8 cellular contexts compared by ENCODE assay signal in the genomic region with DNA sequence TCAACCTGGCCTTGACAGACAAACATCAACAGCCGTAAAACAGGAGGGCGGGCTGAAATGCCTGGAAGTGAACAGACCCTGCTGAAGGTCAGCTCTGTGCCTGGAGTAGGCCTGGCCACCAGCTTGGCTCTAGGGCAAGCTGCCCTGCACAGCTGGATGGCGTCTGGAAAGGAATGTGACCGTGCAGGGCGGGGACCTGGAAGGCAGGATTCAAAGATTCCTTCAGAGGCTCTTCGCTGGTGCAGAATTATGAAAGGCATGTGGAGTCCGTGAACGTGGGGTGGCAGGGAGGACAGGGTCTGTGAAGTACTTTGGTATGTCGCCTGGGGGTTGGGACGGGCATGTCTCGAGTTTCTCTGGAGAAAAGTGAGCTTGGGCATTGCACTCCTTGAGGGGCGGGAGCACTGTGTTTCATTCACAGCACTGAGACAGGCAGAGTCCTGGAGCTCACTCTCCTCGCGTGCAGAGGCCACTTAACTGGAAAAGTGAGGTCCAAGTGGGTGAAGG. TPM values are rescaled to one million over a fixed set of nuclear protein-coding genes. Genes with fewer than 3 reads are reported as not detected.
DNase-seq lines count a peak whose midpoint lies in the region; ATAC-seq and TF ChIP-seq lines count a peak whose summit lies in the region.

No MANE protein-coding gene starts in this region.

- intact Hi-C loops in MCF 10A (cut with micrococcal nuclease): no loop called here
- intact Hi-C loops in transverse colon (cut with DNase I; ENCODE audit: low total_unique reads): no loop called here

- H3K27me3 ChIP-seq in HUES48 (ENCODE audit: control insufficient read depth, insufficient read depth, low read length) (no peaks in the 10 kb centered on the region), lung (ENCODE audit: control insufficient read depth, insufficient read depth) (no peaks in the 10 kb centered on the region), transverse colon (no peaks in the 10 kb centered on the region)

- TF ChIP-seq CTCF in AG09309 (IDR thresholded peaks at IDR 0.05; ENCODE audit: control insufficient read depth, insufficient read depth, low read depth, low read length, missing control alignments) (no peak), MCF 10A (IDR thresholded peaks at IDR 0.05; ENCODE audit: unreplicated experiment) (no peak), lung (IDR thresholded peaks at IDR 0.05; ENCODE audit: control extremely low read depth, extremely low read depth) (no peak), transverse colon (IDR thresholded peaks at IDR 0.05) (no peak)

- TF ChIP-seq POLR2A in transverse colon (IDR thresholded peaks at IDR 0.05): no peak

- H3K27ac Mint-ChIP-seq in MCF 10A (ENCODE audit: low read depth, unreplicated experiment): peak overlapping the region; percentile 95

- H3K36me3 Mint-ChIP-seq in MCF 10A (ENCODE audit: insufficient read depth, unreplicated experiment): peaks cover 25% of the 10 kb centered on the region

- H3K4me3 ChIP-seq in AG09309 (ENCODE audit: control insufficient read depth, low read depth, low read length): peak overlapping the region; percentile 55
- H3K4me3 ChIP-seq in HUES48 (ENCODE audit: low read depth, low read length): peak overlapping the region; percentile 88
- H3K4me3 ChIP-seq in lung: peak overlapping the region; percentile 93
- H3K4me3 ChIP-seq in transverse colon: peak overlapping the region; percentile 50 to 99 (median 69)

- DNase-seq in AG09309 (ENCODE audit: low read depth) (no peak), MCF 10A (ENCODE audit: unreplicated experiment) (no peak), lung (ENCODE audit: low spot score) (peak; percentile 73), transverse colon (peak; percentile 58), HPDE6-E6E7 (ENCODE audit: extremely low spot score) (no peak), NCI-H1092 treated with DMSO at 0.1 percent for 48 hours (lab: John Stamatoyannopoulos, UW) (no peak)

- H3K27ac ChIP-seq in HUES48 (ENCODE audit: low read depth, low read length): no peak overlapping the region
- peak overlapping the region; percentile 69 to 90 for H3K27ac ChIP-seq in lung (ENCODE audit: low read depth in 1 of 2, low read length in 1 of 2)
- peak overlapping the region; percentile 88 to 98 (median 92) for H3K27ac ChIP-seq in transverse colon

- in situ Hi-C loops in transverse colon (cut with MboI; ENCODE audit: low pct_ligation_motif_present in 1 of 4, low pct_unique_long_range_greater_than_20kb in 1 of 4, low sequenced_read_pairs in 3 of 4): no loop called here

- H3K4me3 Mint-ChIP-seq in MCF 10A (ENCODE audit: unreplicated experiment): peak overlapping the region; percentile 95

- H3K4me1 Mint-ChIP-seq in MCF 10A (ENCODE audit: insufficient read depth, unreplicated experiment): peaks cover 22% of the 10 kb centered on the region

- H3K36me3 ChIP-seq in HUES48 (ENCODE audit: control insufficient read depth, insufficient read depth, low read length) (peaks cover 7% of the 10 kb centered on the region; the same call in 1 of the 2 replicates), lung (ENCODE audit: control insufficient read depth in 2 of 2, insufficient read depth in 2 of 2, low read length in 2 of 2) (peaks cover 4 to 14% of the 10 kb centered on the region in 2 donors), transverse colon (peaks cover 0 to 5% (median 0%) of the 10 kb centered on the region in 4 donors)

- no peak for TF ChIP-seq EP300 in transverse colon (IDR thresholded peaks at IDR 0.05; ENCODE audit: low read depth)

- H3K9ac ChIP-seq in HUES48 (ENCODE audit: low read depth, low read length): no peak overlapping the region

- H3K27me3 Mint-ChIP-seq in MCF 10A (ENCODE audit: insufficient read depth, unreplicated experiment): no peaks in the 10 kb centered on the region

- WGBS in lung, 2 donors: 31 to 64% methylated on average over 14 of the region's 14 CpGs
- 8% methylated on average over 14 of the region's 14 CpGs; no CpG with 5 or more reads in 1 of the 2 donors for WGBS in transverse colon (ENCODE audit: low coverage in 1 of 2), 2 donors

- BruUV-seq in MCF 10A (replicated peaks; lab: Mats Ljungman, UMichigan): no TSS peak

- H3K4me1 ChIP-seq in HUES48 (ENCODE audit: control insufficient read depth, insufficient read depth, low read length) (peaks cover 9% of the 10 kb centered on the region), lung (ENCODE audit: control insufficient read depth in 2 of 2, insufficient read depth in 2 of 2, low read length in 2 of 2) (peaks cover 2 to 14% of the 10 kb centered on the region in 2 donors), transverse colon (peaks cover 34 to 68% (median 55%) of the 10 kb centered on the region in 4 donors)

- H3K9me3 ChIP-seq in HUES48 (ENCODE audit: control insufficient read depth, insufficient read depth, low read length) (no peaks in the 10 kb centered on the region), lung (ENCODE audit: control insufficient read depth in 2 of 2, insufficient read depth in 1 of 2, low read length in 1 of 2) (no peaks in the 10 kb centered on the region), transverse colon (no peaks in the 10 kb centered on the region)

- CTCF ChIA-PET in MCF 10A (lab: Yijun Ruan, JAX): interaction anchor here (0.5 to 19.1 kb wide), 10 partner anchors 9 to 476 kb away, joined by 3 to 286 read pairs (median 4); a partner anchor contains a TSS

- POLR2A ChIA-PET in MCF 10A (lab: Yijun Ruan, JAX): interaction anchor here (0.5 to 7.3 kb wide), 22 partner anchors 9 to 457 kb away, joined by 3 to 103 read pairs (median 5); a partner anchor contains a TSS

- H3K9me3 Mint-ChIP-seq in MCF 10A (ENCODE audit: unreplicated experiment): no peaks in the 10 kb centered on the region

- ATAC-seq in lung (ENCODE audit: insufficient read depth, low FRiP score) (no peak), HG03521 (IDR thresholded peaks at IDR 0.05; ENCODE audit: unreplicated experiment) (no peak)

RNA-seq across cellular contexts. Expression of a gene that starts 1.5 kb away (rescaled TPM):
- total RNA-seq in MCF 10A (2022) (67.9 and 80.6 TPM in 2 replicates), lung (100 to 1,000 TPM in 1 of 2 donors, 10 to 100 TPM in 1; 71.2 to 139 TPM), transverse colon (100 to 1,000 TPM in 2 of 4 donors, 10 to 100 TPM in 2; 67.9 to 202 (median 116) TPM)
- 100 to 1,000 TPM in 1 of 2 donors, 10 to 100 TPM in 1; 42.1 to 144 TPM for polyA plus RNA-seq in lung

RNA-seq across cellular contexts. Expression of a gene that starts 32.4 kb away (rescaled TPM):
- total RNA-seq in MCF 10A (2022) (3.0 and 3.7 TPM in 2 replicates), lung (10 to 100 TPM; 11.2 to 23.5 TPM), transverse colon (10 to 100 TPM; 32.6 to 82.3 (median 46.9) TPM)
- 1 to 10 TPM; 7.1 to 10.0 TPM for polyA plus RNA-seq in lung

RNA-seq across cellular contexts. Expression of a gene that starts 40.1 kb away (rescaled TPM):
- total RNA-seq in MCF 10A (2022) (28.7 and 29.9 TPM in 2 replicates), lung (10 to 100 TPM; 17.4 to 32.5 TPM), transverse colon (10 to 100 TPM; 30.1 to 82.3 (median 46.4) TPM)
- polyA plus RNA-seq in lung: 10 to 100 TPM; 19.1 to 22.9 TPM

RNA-seq across cellular contexts. Expression of a gene that starts 47.6 kb away (rescaled TPM):
- total RNA-seq in MCF 10A (2022) (38.0 and 48.0 TPM in 2 replicates), lung (10 to 100 TPM in 1 of 2 donors, 1 to 10 TPM in 1; 9.8 to 27.8 TPM), transverse colon (10 to 100 TPM; 16.7 to 38.1 (median 26.8) TPM)
- polyA plus RNA-seq in lung: 10 to 100 TPM; 14.4 to 20.2 TPM

RNA-seq across cellular contexts. Expression of a gene that starts 58.8 kb away (rescaled TPM):
- total RNA-seq in MCF 10A (2022): not detected in 2 replicates
- not detected for total RNA-seq in lung
- polyA plus RNA-seq in lung: under 1 TPM in 1 of 2 donors, not detected in 1; 0.19 TPM
- 1 to 10 TPM in 1 of 4 donors, not detected in 3; 6.0 TPM for total RNA-seq in transverse colon

Comparison
In these comparisons a context has a peak if more than half of its experiments do, and no peak if none do; other contexts are left out.
1. DNase-seq: peak in lung (single experiment) and transverse colon (single experiment); none in AG09309 (single experiment), MCF 10A (single experiment), HPDE6-E6E7 (single experiment) and NCI-H1092 treated with DMSO at 0.1 percent for 48 hours (single experiment).
2. Peak in every context shown above with its lines, with median percentiles within 50 percentile points of each other: H3K4me3 ChIP-seq.